Comparison of ENCODE assay signal across 13 cellular contexts in genomic region chr22:44683237-44683636, GRCh38. TPM values are rescaled to one million over a fixed set of nuclear protein-coding genes. Genes with fewer than 3 reads are reported as not detected.
DNase-seq lines count a peak whose midpoint lies in the region; ATAC-seq lines count a peak whose summit lies in the region.
"Had no signal": no experiment of that assay in that cellular context is flagged by ENCODE, and none has a peak within 500 bp of the region (broad histone marks: within the 10 kb centered on the region; RNA-seq: fewer than 3 reads in every experiment).

No MANE protein-coding gene starts in this region.

- CTCF ChIA-PET in activated CD8-positive, alpha-beta T cell treated with anti-CD3 and anti-CD28 coated beads, Interleukin-2, amount 10 ng/mL, durations not matched to agents 7 days and 5 days (lab: Charles Lee) = interaction anchor here (1.0 to 4.6 kb wide), 11 partner anchors 15 to 690 kb away, joined by 3 to 129 read pairs (median 5); no protein-coding TSS in a partner anchor

- peaks cover 11% of the 10 kb centered on the region for H3K36me3 Mint-ChIP-seq in activated CD8-positive, alpha-beta T cell treated with anti-CD3 and anti-CD28 coated beads, Interleukin-2, amount 10 ng/mL, durations not matched to agents 7 days and 5 days (ENCODE audit: low read depth)
- H3K36me3 Mint-ChIP-seq in stimulated activated memory B cell treated with anti-CD40 and anti-IgM and Interleukin-4, amounts not matched to agents 10 μg/mL and 1 μg/mL and 100 μg/mL, for 72 hours = no peaks in the 10 kb centered on the region

- POLR2A ChIA-PET in activated CD8-positive, alpha-beta T cell treated with anti-CD3 and anti-CD28 coated beads, Interleukin-2, amount 10 ng/mL, durations not matched to agents 7 days and 5 days (lab: Charles Lee) = interaction anchor here (0.7 kb wide), 1 partner anchor 21 kb away, joined by 4 read pairs; no protein-coding TSS in a partner anchor

- DNase-seq in activated T-cell treated with anti-CD3 and anti-CD28 coated beads, Interleukin-2, amount 50 U/mL, for 48 hours = peak; percentile 65 to 68
- DNase-seq in activated T-cell treated with anti-CD3 and anti-CD28 coated beads for 4 hours (no peak), NCI-H446 (lab: John Stamatoyannopoulos, UW) (no peak), MV-4-11 (lab: John Stamatoyannopoulos, UW) (no peak), activated gamma-delta T cell treated with Interleukin-2 at 50 U/mL for 16 hours (no peak)
- DNase-seq in activated CD8-positive, alpha-beta T cell treated with anti-CD3 and anti-CD28 coated beads, Interleukin-2, amount 10 ng/mL, durations not matched to agents 7 days and 5 days = peak; percentile 65
- DNase-seq: DMS 273 treated with DMSO at 0.1 percent for 48 hours, NCI-H1436 treated with DMSO at 0.1 percent for 48 hours, NCI-H526 treated with DMSO at 0.1 percent for 48 hours had no signal

- peak overlapping the region; percentile 85 for H3K27ac Mint-ChIP-seq in activated CD8-positive, alpha-beta T cell treated with anti-CD3 and anti-CD28 coated beads, Interleukin-2, amount 10 ng/mL, durations not matched to agents 7 days and 5 days
- H3K27ac Mint-ChIP-seq in stimulated activated memory B cell treated with anti-CD40 and anti-IgM and Interleukin-4, amounts not matched to agents 10 μg/mL and 1 μg/mL and 100 μg/mL, for 72 hours = peak overlapping the region; percentile 86

- H3K27me3 Mint-ChIP-seq in activated CD8-positive, alpha-beta T cell treated with anti-CD3 and anti-CD28 coated beads, Interleukin-2, amount 10 ng/mL, durations not matched to agents 7 days and 5 days (ENCODE audit: low read depth) = no peaks in the 10 kb centered on the region
- H3K27me3 Mint-ChIP-seq in stimulated activated memory B cell treated with anti-CD40 and anti-IgM and Interleukin-4, amounts not matched to agents 10 μg/mL and 1 μg/mL and 100 μg/mL, for 72 hours = peaks cover 53% of the 10 kb centered on the region

- peak overlapping the region; percentile 43 for H3K4me3 Mint-ChIP-seq in activated CD8-positive, alpha-beta T cell treated with anti-CD3 and anti-CD28 coated beads, Interleukin-2, amount 10 ng/mL, durations not matched to agents 7 days and 5 days
- H3K4me3 Mint-ChIP-seq in stimulated activated memory B cell treated with anti-CD40 and anti-IgM and Interleukin-4, amounts not matched to agents 10 μg/mL and 1 μg/mL and 100 μg/mL, for 72 hours = no peak overlapping the region
- H3K4me3 Mint-ChIP-seq: neural crest cell had no signal

- ATAC-seq in GM21576 (IDR thresholded peaks at IDR 0.05; ENCODE audit: unreplicated experiment) = peak; percentile 33
- no peak for ATAC-seq in activated CD8-positive, alpha-beta T cell treated with anti-CD3 and anti-CD28 coated beads, Interleukin-2, amount 10 ng/mL, durations not matched to agents 7 days and 5 days
- ATAC-seq in stimulated activated memory B cell treated with anti-CD40 and anti-IgM and Interleukin-4, amounts not matched to agents 10 μg/mL and 1 μg/mL and 100 μg/mL, for 72 hours = peak; percentile 73
- ATAC-seq: HCT116 had no signal

- no peaks in the 10 kb centered on the region for H3K9me3 Mint-ChIP-seq in activated CD8-positive, alpha-beta T cell treated with anti-CD3 and anti-CD28 coated beads, Interleukin-2, amount 10 ng/mL, durations not matched to agents 7 days and 5 days (ENCODE audit: insufficient read depth)
- no peaks in the 10 kb centered on the region for H3K9me3 Mint-ChIP-seq in stimulated activated memory B cell treated with anti-CD40 and anti-IgM and Interleukin-4, amounts not matched to agents 10 μg/mL and 1 μg/mL and 100 μg/mL, for 72 hours
- H3K9me3 Mint-ChIP-seq: neural crest cell had no signal

- peaks cover 75% of the 10 kb centered on the region for H3K4me1 Mint-ChIP-seq in activated CD8-positive, alpha-beta T cell treated with anti-CD3 and anti-CD28 coated beads, Interleukin-2, amount 10 ng/mL, durations not matched to agents 7 days and 5 days (ENCODE audit: low read depth)
- peaks cover 59% of the 10 kb centered on the region for H3K4me1 Mint-ChIP-seq in stimulated activated memory B cell treated with anti-CD40 and anti-IgM and Interleukin-4, amounts not matched to agents 10 μg/mL and 1 μg/mL and 100 μg/mL, for 72 hours

RNA-seq across cellular contexts. Expression of gene PRR5, which starts 18.8 kb away (rescaled TPM):
- 10 to 100 TPM; 29.4 to 31.5 TPM for total RNA-seq in activated CD8-positive, alpha-beta T cell treated with anti-CD3 and anti-CD28 coated beads, Interleukin-2, amount 10 ng/mL, durations not matched to agents 7 days and 5 days

Comparison
In these comparisons a context has a peak if more than half of its experiments do, and no peak if none do; other contexts are left out.
1. DNase-seq: peak in activated T-cell treated with anti-CD3 and anti-CD28 coated beads, Interleukin-2, amount 50 U/mL, for 48 hours (2 of 2) and activated CD8-positive, alpha-beta T cell treated with anti-CD3 and anti-CD28 coated beads, Interleukin-2, amount 10 ng/mL, durations not matched to agents 7 days and 5 days (single experiment); none in activated T-cell treated with anti-CD3 and anti-CD28 coated beads for 4 hours (single experiment), NCI-H446 (0 of 2), MV-4-11 (single experiment) and activated gamma-delta T cell treated with Interleukin-2 at 50 U/mL for 16 hours (single experiment).